In genomic region chr3:32307591-32307990, GRCh38 we compare ENCODE assay signal across 23 cellular contexts.
DNase-seq lines count a peak whose midpoint lies in the region; ATAC-seq and TF ChIP-seq lines count a peak whose summit lies in the region.
"Had no signal": no experiment of that assay in that cellular context is flagged by ENCODE, and none has a peak within 500 bp of the region (broad histone marks: within the 10 kb centered on the region; RNA-seq: fewer than 3 reads in every experiment).

No MANE protein-coding gene starts in this region.

- H3K36me3 ChIP-seq in right atrium auricular region = no peaks in the 10 kb centered on the region
- H3K36me3 ChIP-seq: MG63 had no signal

- H3K9me3 ChIP-seq in right atrium auricular region = no peaks in the 10 kb centered on the region
- H3K9me3 ChIP-seq: MG63 had no signal

- H3K4me1 ChIP-seq in right atrium auricular region = peaks cover 0 to 18% of the 10 kb centered on the region in 2 donors

- no peaks in the 10 kb centered on the region for H3K9me3 Mint-ChIP-seq in activated naive CD8-positive, alpha-beta T cell treated with anti-CD3 and anti-CD28 coated beads, Interleukin-2, amount 10 ng/mL, durations not matched to agents 7 days and 5 days
- H3K9me3 Mint-ChIP-seq in activated naive CD8-positive, alpha-beta T cell treated with anti-CD3 and anti-CD28 coated beads, Interleukin-2, amount 50 U/mL, for 24 hours = no peaks in the 10 kb centered on the region
- H3K9me3 Mint-ChIP-seq in type B pancreatic cell (peaks cover 5% of the 10 kb centered on the region), natural killer cell (no peaks in the 10 kb centered on the region)
- H3K9me3 Mint-ChIP-seq: H9 had no signal

- TF ChIP-seq CTCF in RWPE1 (conservative IDR thresholded peaks at IDR 0.05; ENCODE audit: low read depth) = no peak
- TF ChIP-seq CTCF in epithelial cell of esophagus (IDR thresholded peaks at IDR 0.05; ENCODE audit: insufficient read depth, low read depth, low read length, missing control alignments) = no peak
- no peak for TF ChIP-seq CTCF in type B pancreatic cell (conservative IDR thresholded peaks at IDR 0.05)
- TF ChIP-seq CTCF in right atrium auricular region (IDR thresholded peaks at IDR 0.05) = no peak
- no peak for TF ChIP-seq CTCF in natural killer cell (IDR thresholded peaks at IDR 0.05)

- no peak for ATAC-seq in activated naive CD8-positive, alpha-beta T cell treated with anti-CD3 and anti-CD28 coated beads, Interleukin-2, amount 10 ng/mL, durations not matched to agents 7 days and 5 days (ENCODE audit: low read depth)
- ATAC-seq in activated naive CD8-positive, alpha-beta T cell treated with anti-CD3 and anti-CD28 coated beads, Interleukin-2, amount 50 U/mL, for 24 hours = no peak
- ATAC-seq in SK-N-SH treated with all-trans-retinoic acid at 6 μM for 48 hours = no peak
- no peak for ATAC-seq in natural killer cell

- H3K27ac ChIP-seq in RWPE1 (no peak overlapping the region), right atrium auricular region (no peak overlapping the region)

- H3K27me3 Mint-ChIP-seq in activated naive CD8-positive, alpha-beta T cell treated with anti-CD3 and anti-CD28 coated beads, Interleukin-2, amount 10 ng/mL, durations not matched to agents 7 days and 5 days = no peaks in the 10 kb centered on the region
- no peaks in the 10 kb centered on the region for H3K27me3 Mint-ChIP-seq in activated naive CD8-positive, alpha-beta T cell treated with anti-CD3 and anti-CD28 coated beads, Interleukin-2, amount 50 U/mL, for 24 hours
- H3K27me3 Mint-ChIP-seq in type B pancreatic cell (peaks cover 4% of the 10 kb centered on the region), natural killer cell (ENCODE audit: low read depth in 2 of 2) (peaks cover 4 to 8% of the 10 kb centered on the region in 2 donors)
- H3K27me3 Mint-ChIP-seq: CD4-positive, CD25-positive, alpha-beta regulatory T cell had no signal

- intact Hi-C loops in natural killer cell (cut with micrococcal nuclease) = no loop called here

- H3K4me1 Mint-ChIP-seq in activated naive CD8-positive, alpha-beta T cell treated with anti-CD3 and anti-CD28 coated beads, Interleukin-2, amount 10 ng/mL, durations not matched to agents 7 days and 5 days = peaks cover 14% of the 10 kb centered on the region
- H3K4me1 Mint-ChIP-seq in activated naive CD8-positive, alpha-beta T cell treated with anti-CD3 and anti-CD28 coated beads, Interleukin-2, amount 50 U/mL, for 24 hours = peaks cover 27% of the 10 kb centered on the region
- H3K4me1 Mint-ChIP-seq in type B pancreatic cell (ENCODE audit: unreplicated experiment) (peaks cover 39% of the 10 kb centered on the region), natural killer cell (peaks cover 0 to 7% of the 10 kb centered on the region in 2 donors)

- POLR2A ChIA-PET in activated naive CD8-positive, alpha-beta T cell treated with anti-CD3 and anti-CD28 coated beads, Interleukin-2, amount 10 ng/mL, durations not matched to agents 7 days and 5 days (lab: Charles Lee) = no interaction called here
- POLR2A ChIA-PET in RWPE1 (lab: Yijun Ruan, JAX; ENCODE audit: low non-redundant PET) = no interaction called here

- H3K27me3 ChIP-seq in right atrium auricular region = no peaks in the 10 kb centered on the region
- H3K27me3 ChIP-seq: MG63 had no signal

- H3K4me3 ChIP-seq in epithelial cell of esophagus (ENCODE audit: low read length) (no peak overlapping the region), right atrium auricular region (no peak overlapping the region)
- H3K4me3 ChIP-seq: MG63 had no signal

- no peak overlapping the region for H3K4me3 Mint-ChIP-seq in activated naive CD8-positive, alpha-beta T cell treated with anti-CD3 and anti-CD28 coated beads, Interleukin-2, amount 10 ng/mL, durations not matched to agents 7 days and 5 days
- H3K4me3 Mint-ChIP-seq in activated naive CD8-positive, alpha-beta T cell treated with anti-CD3 and anti-CD28 coated beads, Interleukin-2, amount 50 U/mL, for 24 hours = no peak overlapping the region
- H3K4me3 Mint-ChIP-seq in type B pancreatic cell (no peak overlapping the region), natural killer cell (no peak overlapping the region)
- H3K4me3 Mint-ChIP-seq: B cell, H9 had no signal

- CTCF ChIA-PET in RWPE1 (lab: Yijun Ruan, JAX) = no interaction called here

- peaks cover 10% of the 10 kb centered on the region for H3K36me3 Mint-ChIP-seq in activated naive CD8-positive, alpha-beta T cell treated with anti-CD3 and anti-CD28 coated beads, Interleukin-2, amount 10 ng/mL, durations not matched to agents 7 days and 5 days
- H3K36me3 Mint-ChIP-seq in activated naive CD8-positive, alpha-beta T cell treated with anti-CD3 and anti-CD28 coated beads, Interleukin-2, amount 50 U/mL, for 24 hours (ENCODE audit: low read depth) = no peaks in the 10 kb centered on the region
- peaks cover 7% of the 10 kb centered on the region for H3K36me3 Mint-ChIP-seq in type B pancreatic cell
- no peaks in the 10 kb centered on the region for H3K36me3 Mint-ChIP-seq in natural killer cell

- DNase-seq in activated naive CD8-positive, alpha-beta T cell treated with anti-CD3 and anti-CD28 coated beads, Interleukin-2, amount 10 ng/mL, durations not matched to agents 7 days and 5 days = no peak
- no peak for DNase-seq in activated naive CD8-positive, alpha-beta T cell treated with anti-CD3 and anti-CD28 coated beads, Interleukin-2, amount 50 U/mL, for 24 hours
- peak; percentile 5 for DNase-seq in RWPE1 (ENCODE audit: low spot score)
- peak; percentile 56 for DNase-seq in epithelial cell of esophagus (ENCODE audit: low read depth)
- DNase-seq in type B pancreatic cell (ENCODE audit: extremely low spot score, unreplicated experiment) = no peak
- no peak for DNase-seq in right atrium auricular region (ENCODE audit: low spot score)
- DNase-seq in natural killer cell = no peak
- DNase-seq: CD4-positive, CD25-positive, alpha-beta regulatory T cell; COR-L47; DMS 273 treated with DMSO at 0.1 percent for 48 hours; DMS79 treated with DMSO at 0.1 percent for 48 hours; H9; Kasumi-1; MG63; NCI-H1436; NCI-H1930; NCI-H226; NCI-H510A treated with DMSO at 0.1 percent for 48 hours; NCI-H82; OCI-M1; Right ventricle myocardium superior had no signal

- peak overlapping the region; percentile 6 for H3K27ac Mint-ChIP-seq in activated naive CD8-positive, alpha-beta T cell treated with anti-CD3 and anti-CD28 coated beads, Interleukin-2, amount 10 ng/mL, durations not matched to agents 7 days and 5 days
- H3K27ac Mint-ChIP-seq in activated naive CD8-positive, alpha-beta T cell treated with anti-CD3 and anti-CD28 coated beads, Interleukin-2, amount 50 U/mL, for 24 hours = no peak overlapping the region
- H3K27ac Mint-ChIP-seq in type B pancreatic cell = peak overlapping the region; percentile 6
- H3K27ac Mint-ChIP-seq in natural killer cell = no peak overlapping the region
- H3K27ac Mint-ChIP-seq: B cell had no signal

TF ChIP-seq in SK-N-SH treated with all-trans-retinoic acid at 6 μM for 48 hours, 23 proteins besides CTCF, POLR2A, EP300 and RAD21:
- no peak for TF ChIP-seq ZNF70 (CRISPR knock-in tag; IDR thresholded peaks at IDR 0.05)
- TF ChIP-seq TOX (CRISPR knock-in tag; IDR thresholded peaks at IDR 0.05; ENCODE audit: borderline replicate concordance) = no peak
- no peak for TF ChIP-seq RARB (CRISPR knock-in tag; IDR thresholded peaks at IDR 0.05)
- no peak for TF ChIP-seq ISL1 (CRISPR knock-in tag; IDR thresholded peaks at IDR 0.05)
- TF ChIP-seq ZFP30 (CRISPR knock-in tag; IDR thresholded peaks at IDR 0.05) = no peak
- TF ChIP-seq, protein P1, sequence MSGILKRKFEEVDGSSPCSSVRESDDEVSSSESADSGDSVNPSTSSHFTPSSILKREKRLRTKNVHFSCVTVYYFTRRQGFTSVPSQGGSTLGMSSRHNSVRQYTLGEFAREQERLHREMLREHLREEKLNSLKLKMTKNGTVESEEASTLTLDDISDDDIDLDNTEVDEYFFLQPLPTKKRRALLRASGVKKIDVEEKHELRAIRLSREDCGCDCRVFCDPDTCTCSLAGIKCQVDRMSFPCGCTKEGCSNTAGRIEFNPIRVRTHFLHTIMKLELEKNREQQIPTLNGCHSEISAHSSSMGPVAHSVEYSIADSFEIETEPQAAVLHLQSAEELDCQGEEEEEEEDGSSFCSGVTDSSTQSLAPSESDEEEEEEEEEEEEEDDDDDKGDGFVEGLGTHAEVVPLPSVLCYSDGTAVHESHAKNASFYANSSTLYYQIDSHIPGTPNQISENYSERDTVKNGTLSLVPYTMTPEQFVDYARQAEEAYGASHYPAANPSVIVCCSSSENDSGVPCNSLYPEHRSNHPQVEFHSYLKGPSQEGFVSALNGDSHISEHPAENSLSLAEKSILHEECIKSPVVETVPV (CRISPR knock-in tag; IDR thresholded peaks at IDR 0.05) = no peak
- TF ChIP-seq ESRRG (CRISPR knock-in tag; IDR thresholded peaks at IDR 0.05) = no peak
- no peak for TF ChIP-seq SNAI2 (CRISPR knock-in tag; IDR thresholded peaks at IDR 0.05)
- no peak for TF ChIP-seq TCF4 (CRISPR knock-in tag; IDR thresholded peaks at IDR 0.05; ENCODE audit: borderline replicate concordance)
- TF ChIP-seq ZNF565 (CRISPR knock-in tag; conservative IDR thresholded peaks at IDR 0.05; ENCODE audit: low read depth) = no peak

Comparison
In these comparisons a context has a peak if more than half of its experiments do, and no peak if none do; other contexts are left out.
1. H3K27ac Mint-ChIP-seq: peak in activated naive CD8-positive, alpha-beta T cell treated with anti-CD3 and anti-CD28 coated beads, Interleukin-2, amount 10 ng/mL, durations not matched to agents 7 days and 5 days (single experiment) and type B pancreatic cell (single experiment); none in activated naive CD8-positive, alpha-beta T cell treated with anti-CD3 and anti-CD28 coated beads, Interleukin-2, amount 50 U/mL, for 24 hours (single experiment) and natural killer cell (0 of 2).
2. DNase-seq: peak in RWPE1 (single experiment) and epithelial cell of esophagus (single experiment); none in activated naive CD8-positive, alpha-beta T cell treated with anti-CD3 and anti-CD28 coated beads, Interleukin-2, amount 10 ng/mL, durations not matched to agents 7 days and 5 days (single experiment), activated naive CD8-positive, alpha-beta T cell treated with anti-CD3 and anti-CD28 coated beads, Interleukin-2, amount 50 U/mL, for 24 hours (single experiment), type B pancreatic cell (single experiment), right atrium auricular region (single experiment) and natural killer cell (single experiment).